8 cellular contexts compared by ENCODE assay signal in the genomic region with DNA sequence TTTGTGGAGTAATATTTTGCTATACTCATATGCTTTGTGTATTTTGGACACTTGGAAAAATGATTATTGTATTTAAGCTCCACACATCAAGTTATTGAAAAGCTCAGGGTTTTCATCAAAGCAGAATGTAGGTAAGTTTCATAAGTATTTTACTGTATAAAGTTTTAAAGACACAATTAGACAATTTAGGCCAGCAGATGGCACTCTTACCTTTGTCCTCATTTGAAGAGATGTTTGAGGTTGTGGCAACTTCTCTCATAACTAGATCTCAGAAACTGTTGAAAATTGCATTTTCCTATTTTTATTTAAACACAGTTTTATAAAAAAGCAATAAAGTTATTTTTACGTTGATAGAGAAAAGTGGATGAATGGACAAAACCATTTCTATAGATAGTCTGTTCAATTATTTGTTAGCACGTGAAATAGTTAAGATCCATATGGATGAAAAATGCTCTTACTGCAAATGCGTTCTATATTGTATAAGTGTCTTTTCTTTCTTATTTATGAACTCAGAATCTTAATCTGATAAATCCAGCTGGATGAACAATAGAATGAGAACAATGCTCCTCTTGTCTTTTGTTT.
DNase-seq lines count a peak whose midpoint lies in the region; ATAC-seq, FAIRE-seq and TF ChIP-seq lines count a peak whose summit lies in the region.

No MANE protein-coding gene starts in this region.

- no peak for FAIRE-seq in endothelial cell of umbilical vein (lab: Jason Lieb, UNC)

- H3K36me3 ChIP-seq in endothelial cell of umbilical vein (ENCODE audit: control insufficient read depth in 2 of 2, extremely low read depth in 1 of 2, insufficient read depth in 2 of 2, low read length in 2 of 2) = no peaks in the 10 kb centered on the region

- CTCF ChIA-PET in endothelial cell of umbilical vein (lab: Charles Lee) = interaction anchor here (0.6 to 4.7 kb wide), 44 partner anchors 8 to 885 kb away, joined by 3 to 49 read pairs (median 5); partner anchors contain the start of gene PDE3A

- H3K27me3 ChIP-seq in endothelial cell of umbilical vein (ENCODE audit: control insufficient read depth in 2 of 2, insufficient read depth in 2 of 2, low read length in 2 of 2) = no peaks in the 10 kb centered on the region

- no peak overlapping the region for H3K4me2 ChIP-seq in endothelial cell of umbilical vein (ENCODE audit: insufficient read depth, low read length)

- no peak for ATAC-seq in HG03521 (IDR thresholded peaks at IDR 0.05; ENCODE audit: unreplicated experiment)
- ATAC-seq in GM19395 (IDR thresholded peaks at IDR 0.05; ENCODE audit: unreplicated experiment) = no peak

- no peak for TF ChIP-seq POLR2A in endothelial cell of umbilical vein (IDR thresholded peaks at IDR 0.05; ENCODE audit: low read depth, low read length)

- POLR2A ChIA-PET in endothelial cell of umbilical vein (lab: Charles Lee) = interaction anchor here (0.6 kb wide), 1 partner anchor 230 kb away, joined by 3 read pairs; no protein-coding TSS in a partner anchor

- TF ChIP-seq CTCF in endothelial cell of umbilical vein (IDR thresholded peaks at IDR 0.05; ENCODE audit: extremely low read depth in 1 of 2, insufficient read depth in 1 of 2, low read depth in 1 of 2, low read length in 2 of 2) = peak; percentile 25 to 40

- H3K4me3 ChIP-seq in endothelial cell of umbilical vein (replicated peaks in 1 of 3; ENCODE audit: insufficient read depth in 1 of 3, low read depth in 1 of 3, low read length in 3 of 3) = no peak overlapping the region

- peak overlapping the region; percentile 17 for H3K9ac ChIP-seq in endothelial cell of umbilical vein (replicated peaks; ENCODE audit: extremely low read depth, insufficient read depth, low read length)

- BruUV-seq in endothelial cell of umbilical vein (replicated peaks; lab: Mats Ljungman, UMichigan) = no TSS peak

- no peaks in the 10 kb centered on the region for H4K20me1 ChIP-seq in endothelial cell of umbilical vein (replicated peaks; ENCODE audit: control insufficient read depth, extremely low read depth, insufficient read depth, low read length)

- H3K79me2 ChIP-seq in endothelial cell of umbilical vein (ENCODE audit: control insufficient read depth, insufficient read depth, low read length) = no peaks in the 10 kb centered on the region

- H3K9me1 ChIP-seq in endothelial cell of umbilical vein (replicated peaks; ENCODE audit: control insufficient read depth, extremely low read depth, insufficient read depth, low read length) = no peaks in the 10 kb centered on the region

- dilution Hi-C loops in endothelial cell of umbilical vein (cut with MboI; ENCODE audit: extremely low pct_ligation_motif_present, low sequenced_read_pairs) = no loop called here

- DNase-seq in activated gamma-delta T cell treated with Interleukin-2 at 50 U/mL for 16 hours (peak; percentile 7), activated gamma-delta T cell (lab: John Stamatoyannopoulos, UW) (no peak), KG1 (lab: John Stamatoyannopoulos, UW) (peak; percentile 1), RPMI8226 (peak; percentile 64), endothelial cell of umbilical vein (ENCODE audit: low read depth, low spot score) (peak; percentile 92), mucosa of gallbladder (ENCODE audit: low spot score) (peak; percentile 69)

- H3K27ac ChIP-seq in endothelial cell of umbilical vein (ENCODE audit: insufficient read depth, low read depth, low read length) = peak overlapping the region; percentile 24

- intact Hi-C loops in endothelial cell of umbilical vein (cut with micrococcal nuclease) = loop anchor here (1.0 to 2.0 kb wide), 6 partner anchors 176 to 862 kb away; partner anchors contain the start of gene PDE3A

- H3K9me3 ChIP-seq in endothelial cell of umbilical vein (replicated peaks; ENCODE audit: control insufficient read depth, insufficient read depth, low read length) = peaks cover 2% of the 10 kb centered on the region

- no peak overlapping the region for H2AFZ ChIP-seq in endothelial cell of umbilical vein (ENCODE audit: low read depth, low read length)

- H3K4me1 ChIP-seq in endothelial cell of umbilical vein (ENCODE audit: control insufficient read depth, extremely low read depth, insufficient read depth, low read length) = peaks cover 31% of the 10 kb centered on the region

TF ChIP-seq in endothelial cell of umbilical vein, 7 proteins besides CTCF, POLR2A, EP300 and RAD21:
- TF ChIP-seq, protein P1, sequence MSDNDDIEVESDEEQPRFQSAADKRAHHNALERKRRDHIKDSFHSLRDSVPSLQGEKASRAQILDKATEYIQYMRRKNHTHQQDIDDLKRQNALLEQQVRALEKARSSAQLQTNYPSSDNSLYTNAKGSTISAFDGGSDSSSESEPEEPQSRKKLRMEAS (IDR thresholded peaks at IDR 0.05; ENCODE audit: insufficient read depth, insufficient read length) = no peak
- TF ChIP-seq EZH2 (IDR thresholded peaks at IDR 0.05; ENCODE audit: borderline replicate concordance, low read depth, low read length, severe bottlenecking) (no peak), GATA2 (IDR thresholded peaks at IDR 0.05; ENCODE audit: insufficient read depth, insufficient read length, low read depth, low read length) (no peak), MYC (IDR thresholded peaks at IDR 0.05; ENCODE audit: low read depth, low read length) (no peak), JUN (IDR thresholded peaks at IDR 0.05; ENCODE audit: borderline replicate concordance, insufficient read depth, insufficient read length, low read depth) (no peak), FOS (IDR thresholded peaks at IDR 0.05; ENCODE audit: borderline replicate concordance, insufficient read depth, low read length) (no peak), POLR2AphosphoS5 (IDR thresholded peaks at IDR 0.05; ENCODE audit: insufficient read depth, low read depth, low read length) (no peak)
